Comparison of ENCODE assay signal across 15 cellular contexts in genomic region chr4:70269674-70270073, GRCh38. TPM values are rescaled to one million over a fixed set of nuclear protein-coding genes. Genes with fewer than 3 reads are reported as not detected.
DNase-seq lines count a peak whose midpoint lies in the region; ATAC-seq, FAIRE-seq and TF ChIP-seq lines count a peak whose summit lies in the region.
"Had no signal": no experiment of that assay in that cellular context is flagged by ENCODE, and none has a peak within 500 bp of the region (broad histone marks: within the 10 kb centered on the region; RNA-seq: fewer than 3 reads in every experiment).

No MANE protein-coding gene starts in this region.

- H3K9ac ChIP-seq in HCT116 (ENCODE audit: low read length) (no peak overlapping the region), SK-N-MC (ENCODE audit: insufficient read length) (no peak overlapping the region)

- in situ Hi-C loops in Caki2 (cut with HindIII; ENCODE audit: low pct_unique_long_range_greater_than_20kb, low sequenced_read_pairs) = no loop called here

- H3K27me3 ChIP-seq in HCT116 (ENCODE audit: insufficient read depth, low read length) = no peaks in the 10 kb centered on the region
- H3K27me3 ChIP-seq: heart right ventricle had no signal

- intact Hi-C loops in HCT116 (cut with micrococcal nuclease) = loop anchor here (5.0 kb wide), 1 partner anchor 372 kb away; no protein-coding TSS in a partner anchor

- H3K9me3 ChIP-seq in HCT116 (ENCODE audit: control insufficient read depth in 1 of 2, insufficient read depth in 1 of 2, low read depth in 1 of 2, low read length in 2 of 2) (no peaks in the 10 kb centered on the region), SK-N-MC (ENCODE audit: low read depth, low read length) (no peaks in the 10 kb centered on the region)
- H3K9me3 ChIP-seq: mucosa of descending colon had no signal

- DNase-seq in Caki2 (ENCODE audit: low read depth) (peak; percentile 2), HCT116 (ENCODE audit: low read depth, low spot score) (peak; percentile 23), SK-N-MC (ENCODE audit: low read depth, low spot score) (peak; percentile 6)
- DNase-seq: activated CD4-positive, alpha-beta T cell treated with anti-CD3 and anti-CD28 coated beads, Interleukin-2, amount 50 U/mL, for 1 hour; GOT3; heart right ventricle; mucosa of descending colon; NCI-H1092 treated with DMSO at 0.1 percent for 48 hours; Right ventricle myocardium superior had no signal

- no peaks in the 10 kb centered on the region for H3K4me1 ChIP-seq in HCT116 (ENCODE audit: control insufficient read depth in 1 of 2, insufficient read depth in 2 of 2, low read length in 2 of 2)
- H3K4me1 ChIP-seq: heart right ventricle had no signal

- no peaks in the 10 kb centered on the region for H4K20me1 ChIP-seq in HCT116 (ENCODE audit: insufficient read depth)

- POLR2A ChIA-PET in HCT116 (lab: Charles Lee) = no interaction called here

- TF ChIP-seq POLR2A in HCT116 (IDR thresholded peaks at IDR 0.05; ENCODE audit: borderline replicate concordance, extremely low read depth, insufficient read depth, insufficient read length) = no peak

- no peak overlapping the region for H3K4me3 ChIP-seq in HCT116 (replicated peaks in 1 of 2; ENCODE audit: low read depth in 1 of 2, low read length in 2 of 2)
- no peak overlapping the region for H3K4me3 ChIP-seq in SK-N-MC
- H3K4me3 ChIP-seq: heart right ventricle, mucosa of descending colon had no signal

- TF ChIP-seq RAD21 in HCT116 (IDR thresholded peaks at IDR 0.05; ENCODE audit: low read depth) = peak; percentile 60

- H3K9me2 ChIP-seq in HCT116 (ENCODE audit: insufficient read depth) = no peaks in the 10 kb centered on the region

- TF ChIP-seq CTCF in HCT116 (IDR thresholded peaks at IDR 0.05 in 2 of 3, conservative IDR thresholded peaks at IDR 0.05 in 1 of 3; ENCODE audit: borderline replicate concordance in 1 of 3, insufficient read depth in 1 of 3, low read depth in 2 of 3, low read length in 2 of 3) = peak; percentile 12 to 45 (median 27); a peak in 3 of 6 replicates

- H3K27ac ChIP-seq in HCT116 (ENCODE audit: low read depth, low read length) = no peak overlapping the region
- H3K27ac ChIP-seq in SK-N-MC = no peak overlapping the region
- H3K27ac ChIP-seq: heart right ventricle had no signal

- no TSS peak for BruUV-seq in HCT116 (replicated peaks; lab: Mats Ljungman, UMichigan)

- RAD21 ChIA-PET in HCT116 (lab: Charles Lee; ENCODE audit: low non-redundant PET in 1 of 2, low total read pairs in 2 of 2, uncharacterized antibody in 2 of 2, unreplicated experiment in 2 of 2) = interaction anchor here in 1 of 2 experiments (0.6 kb wide), 1 partner anchor 111 kb away, joined by 6 read pairs; no protein-coding TSS in a partner anchor

- peak overlapping the region; percentile 88 for H2AFZ ChIP-seq in HCT116 (ENCODE audit: low read depth, low read length, poor library complexity, severe bottlenecking)

- H3K4me2 ChIP-seq in HCT116 (ENCODE audit: low read length) = no peak overlapping the region

- CTCF ChIA-PET in HCT116 (lab: Charles Lee) = interaction anchor here (0.9 to 2.4 kb wide), 5 partner anchors 8 to 373 kb away, joined by 3 to 9 read pairs (median 4); no protein-coding TSS in a partner anchor

- FAIRE-seq in islet of Langerhans (lab: Jason Lieb, UNC) = peak; percentile 53

- H3K36me3 ChIP-seq in HCT116 (ENCODE audit: control insufficient read depth in 1 of 2, insufficient read depth in 2 of 2, low read length in 2 of 2) (no peaks in the 10 kb centered on the region), SK-N-MC (ENCODE audit: insufficient read depth, low read length) (no peaks in the 10 kb centered on the region)
- H3K36me3 ChIP-seq: heart right ventricle had no signal

- ATAC-seq in HCT116 = no peak; the same call in 1 of the 2 replicates
- ATAC-seq in HG02870 (IDR thresholded peaks at IDR 0.05; ENCODE audit: unreplicated experiment) = no peak
- ATAC-seq in HG02938 (IDR thresholded peaks at IDR 0.05; ENCODE audit: unreplicated experiment) = no peak
- no peak for ATAC-seq in HG03469 (IDR thresholded peaks at IDR 0.05; ENCODE audit: unreplicated experiment)
- ATAC-seq in HG03342 (IDR thresholded peaks at IDR 0.05; ENCODE audit: unreplicated experiment) = no peak
- ATAC-seq: heart right ventricle, mucosa of descending colon had no signal

- H3K79me2 ChIP-seq in HCT116 (ENCODE audit: insufficient read depth, low read length) = no peaks in the 10 kb centered on the region

TF ChIP-seq in HCT116, 20 proteins besides CTCF, POLR2A, EP300 and RAD21:
- TF ChIP-seq YY1 (IDR thresholded peaks at IDR 0.05; ENCODE audit: extremely low read depth, insufficient replicate concordance, low read depth, low read length) (peak; percentile 88), JUND (IDR thresholded peaks at IDR 0.05) (no peak)
TF ChIP-seq in HCT116: peak in this region for 1.

RNA-seq across cellular contexts. Expression of gene CSN3, which starts 27.3 kb away (rescaled TPM):
- not detected in 2 replicates for total RNA-seq in Caki2 (2014; rRNA removed; shearing (Covaris generic); ENCODE audit: low replicate concordance)
- not detected for total RNA-seq in HCT116 (2021; ENCODE audit: unreplicated experiment)
- not detected in 2 replicates for polyA plus RNA-seq in HCT116 (2012)
- total RNA-seq: dermis microvascular lymphatic vessel endothelial cell, heart right ventricle, mucosa of descending colon, Right ventricle myocardium superior had no signal
- polyA plus RNA-seq: heart right ventricle had no signal

RNA-seq across cellular contexts. Expression of gene FDCSP, which starts 43.8 kb away (rescaled TPM):
- total RNA-seq in Caki2 (2014; rRNA removed; shearing (Covaris generic); ENCODE audit: low replicate concordance) = not detected in 2 replicates
- total RNA-seq in HCT116 (2021; ENCODE audit: unreplicated experiment) = not detected
- polyA plus RNA-seq in HCT116 (2012) = not detected in 2 replicates
- total RNA-seq: dermis microvascular lymphatic vessel endothelial cell, heart right ventricle, mucosa of descending colon, Right ventricle myocardium superior had no signal
- polyA plus RNA-seq: heart right ventricle had no signal
